1 cellular context compared by ENCODE assay signal in genomic region chr4:152247271-152247975, GRCh38.
TF ChIP-seq lines count a peak whose summit lies in the region.

No MANE protein-coding gene starts in this region.

TF ChIP-seq in SK-N-SH treated with all-trans-retinoic acid at 6 μM for 48 hours, 23 proteins besides CTCF, POLR2A, EP300 and RAD21 (continued from another document):
- no peak for TF ChIP-seq CREB5 (CRISPR knock-in tag; IDR thresholded peaks at IDR 0.05; ENCODE audit: low read depth)
- no peak for TF ChIP-seq TCF4 (CRISPR knock-in tag; IDR thresholded peaks at IDR 0.05; ENCODE audit: borderline replicate concordance)
- TF ChIP-seq ZNF8 (CRISPR knock-in tag; IDR thresholded peaks at IDR 0.05), result no peak
- TF ChIP-seq ZNF565 (CRISPR knock-in tag; conservative IDR thresholded peaks at IDR 0.05; ENCODE audit: low read depth), result no peak
